In the genomic region with DNA sequence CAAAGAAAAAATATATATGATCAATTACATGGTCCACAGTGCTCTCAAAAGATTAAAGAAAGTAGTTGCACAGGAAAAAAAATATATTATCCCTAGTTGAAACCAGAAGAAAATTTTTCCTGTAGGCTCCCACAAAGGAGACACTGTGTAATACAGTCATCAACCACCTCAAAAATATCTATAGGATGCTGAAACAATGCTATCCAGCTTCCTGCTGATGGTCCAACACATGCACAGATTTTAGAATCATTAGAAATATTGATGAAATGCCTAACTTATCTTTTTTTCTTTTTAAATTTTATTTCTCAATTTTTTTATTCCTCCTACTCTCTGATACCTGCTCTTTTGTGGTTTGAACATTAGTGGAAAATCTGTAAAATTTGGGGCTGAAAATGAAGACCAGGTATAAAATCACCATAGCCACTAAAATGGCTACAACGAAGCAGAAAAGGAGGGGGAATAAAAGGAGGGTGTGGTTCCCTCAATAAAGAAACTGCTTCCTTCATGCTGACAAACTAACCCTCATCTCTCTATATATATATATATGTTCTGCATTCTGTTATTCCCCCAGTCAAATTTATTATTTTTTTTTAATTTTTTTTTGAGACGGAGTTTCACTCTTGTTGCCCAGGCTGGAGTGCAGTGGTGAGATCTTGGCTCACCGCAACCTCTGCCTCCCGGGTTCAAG, we compare ENCODE assay signal across 27 cellular contexts.
"Had no signal": no experiment of that assay in that cellular context is flagged by ENCODE, and none has a peak within 500 bp of the region (broad histone marks: within the 10 kb centered on the region; RNA-seq: fewer than 3 reads in every experiment).

No MANE protein-coding gene starts in this region.

- H3K9me3 ChIP-seq: ovary, psoas muscle, right lobe of liver, sigmoid colon, suprapubic skin, testis, tibial artery, upper lobe of left lung, vagina had no signal

- DNase-seq: natural killer cell; occipital lobe; ovary; posterior cingulate gyrus; psoas muscle; right cardiac atrium; right lobe of liver; sigmoid colon; small intestine; stimulated activated CD4-positive, alpha-beta T cell treated with anti-CD3 and anti-CD28 coated beads, Interleukin-15, amount 100 ng/mL, for 24 hours; stimulated activated CD4-positive, alpha-beta T cell treated with anti-CD3 and anti-CD28 coated beads, Interleukin-2, amount 100 ng/mL, for 24 hours; stimulated activated CD4-positive, alpha-beta T cell treated with anti-CD3 and anti-CD28 coated beads, Interleukin-2, amount 100 ng/mL, for 48 hours; stimulated activated CD4-positive, alpha-beta T cell treated with anti-CD3 and anti-CD28 coated beads, Interleukin-4, amount 100 ng/mL, for 4 hours; stimulated activated CD8-positive, alpha-beta memory T cell treated with anti-CD3 and anti-CD28 coated beads, Interleukin-4, amount 100 ng/mL, for 48 hours; stimulated activated naive CD4-positive, alpha-beta T cell; stimulated activated naive CD8-positive, alpha-beta T cell treated with anti-CD3 and anti-CD28 coated beads, Interleukin-15, amount 100 ng/mL, for 72 hours; stimulated activated naive CD8-positive, alpha-beta T cell treated with anti-CD3 and anti-CD28 coated beads, Interleukin-15, Interleukin-2, amounts not matched to agents 100 U/mL and 50 U/mL, for 24 hours; substantia nigra; testis; tibial artery; trophoblast cell; upper lobe of left lung had no signal

- H3K4me1 ChIP-seq: parathyroid adenoma, psoas muscle, right lobe of liver, sigmoid colon, suprapubic skin, testis, tibial artery, upper lobe of left lung, vagina had no signal

- ATAC-seq: natural killer cell; psoas muscle; right cardiac atrium; right lobe of liver; stimulated activated memory B cell treated with anti-CD40 and anti-IgM and Interleukin-4, amounts not matched to agents 10 μg/mL and 1 μg/mL and 100 μg/mL, for 72 hours; stimulated activated naive CD8-positive, alpha-beta T cell treated with anti-CD3 and anti-CD28 coated beads, Interleukin-15, amount 100 ng/mL, for 72 hours; stimulated activated naive CD8-positive, alpha-beta T cell treated with anti-CD3 and anti-CD28 coated beads, Interleukin-15, Interleukin-2, amounts not matched to agents 100 U/mL and 50 U/mL, for 24 hours had no signal

- H3K9ac ChIP-seq: neural progenitor cell, parathyroid adenoma had no signal

- H3K36me3 ChIP-seq: neural progenitor cell, ovary, right lobe of liver, sigmoid colon, suprapubic skin, tibial artery, upper lobe of left lung, vagina had no signal

- H3K27me3 ChIP-seq: neural progenitor cell, ovary, right lobe of liver, sigmoid colon, suprapubic skin, testis, tibial artery, upper lobe of left lung, vagina had no signal

- H3K4me3 ChIP-seq: neural progenitor cell, ovary, psoas muscle, right lobe of liver, sigmoid colon, suprapubic skin, testis, tibial artery, upper lobe of left lung, vagina had no signal

- H3K27ac ChIP-seq: neural progenitor cell, ovary, parathyroid adenoma, psoas muscle, right lobe of liver, sigmoid colon, suprapubic skin, testis, tibial artery, upper lobe of left lung, vagina had no signal
